Comparison of ENCODE assay signal across 19 cellular contexts in the genomic region with DNA sequence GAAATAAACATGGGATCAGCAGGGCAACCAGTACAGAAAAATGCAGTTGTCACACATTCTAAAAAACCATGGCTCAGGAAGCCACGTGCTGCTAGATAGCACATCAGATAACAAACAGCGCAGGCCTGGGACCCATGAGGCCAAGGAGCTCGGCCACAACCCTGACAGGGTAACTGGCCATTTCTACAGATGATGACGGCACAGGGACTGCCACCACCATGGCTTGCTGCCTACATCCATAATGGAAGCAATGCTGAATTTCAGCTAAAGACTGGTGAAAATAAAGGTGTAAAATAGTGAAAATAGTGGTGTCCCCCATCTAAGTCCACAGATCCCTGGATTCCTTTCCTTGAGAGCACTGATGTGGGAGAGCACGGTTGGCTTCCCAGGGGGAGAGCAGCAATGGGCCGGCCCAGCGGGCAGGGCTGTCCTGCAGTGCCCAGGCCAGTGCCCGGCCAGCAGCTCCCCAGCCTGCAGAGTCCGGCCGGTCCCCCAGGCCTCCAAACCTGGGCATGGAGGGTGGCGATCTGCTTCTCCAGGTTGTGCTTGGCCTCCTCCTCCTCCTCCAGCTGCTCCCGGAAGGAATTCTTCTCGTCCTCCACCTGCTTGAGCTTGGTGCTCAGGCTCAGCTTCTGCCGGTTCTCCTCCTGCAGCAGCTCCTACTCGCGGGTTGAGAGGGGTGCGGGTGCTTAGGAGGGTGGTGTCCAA. TPM values are rescaled to one million over a fixed set of nuclear protein-coding genes. Genes with fewer than 3 reads are reported as not detected.
DNase-seq lines count a peak whose midpoint lies in the region; ATAC-seq, FAIRE-seq and TF ChIP-seq lines count a peak whose summit lies in the region.
"Had no signal": no experiment of that assay in that cellular context is flagged by ENCODE, and none has a peak within 500 bp of the region (broad histone marks: within the 10 kb centered on the region; RNA-seq: fewer than 3 reads in every experiment).

No MANE protein-coding gene starts in this region.

- POLR2A ChIA-PET in endothelial cell of umbilical vein (lab: Charles Lee): no interaction called here

- intact Hi-C loops in endothelial cell of umbilical vein (cut with micrococcal nuclease): no loop called here
- intact Hi-C loops in sigmoid colon (cut with DNase I): no loop called here

- no CpG with 5 or more reads among the region's 17 CpGs for WGBS in H9 (ENCODE audit: extremely low coverage, insufficient read length, low lambda C conversion rate)
- 94 to 95% methylated on average over 17 of the region's 17 CpGs for WGBS in sigmoid colon, 2 donors
- no CpG with 5 or more reads among the region's 17 CpGs for WGBS in mesendoderm (ENCODE audit: extremely low coverage, insufficient coverage, low lambda C conversion rate)

- H3K27ac ChIP-seq in H9 (ENCODE audit: insufficient read length, low read depth, low read length) (no peak overlapping the region), endothelial cell of umbilical vein (ENCODE audit: insufficient read depth, low read depth, low read length) (no peak overlapping the region), sigmoid colon (peak overlapping the region; percentile 11 to 100 (median 44)), mesendoderm (ENCODE audit: low read depth, low read length) (no peak overlapping the region)
- H3K27ac ChIP-seq: adrenal gland, heart right ventricle had no signal

- H3K4ac ChIP-seq in H9 (ENCODE audit: low read depth, low read length) (no peak overlapping the region), mesendoderm (ENCODE audit: low read depth, low read length) (no peak overlapping the region)

- H2BK120ac ChIP-seq in H9 (ENCODE audit: low read depth, low read length, poor library complexity, severe bottlenecking): no peak overlapping the region
- no peak overlapping the region for H2BK120ac ChIP-seq in mesendoderm (ENCODE audit: low read depth, low read length)

- H3K4me1 Mint-ChIP-seq in activated T-cell treated with anti-CD3 and anti-CD28 coated beads, Interleukin-2, amount 50 U/mL, for 4 hours (ENCODE audit: low read depth): peaks cover 39% of the 10 kb centered on the region
- no peaks in the 10 kb centered on the region for H3K4me1 Mint-ChIP-seq in H9
- H3K4me1 Mint-ChIP-seq: CD14-positive monocyte, GM23338 had no signal

- H4K20me1 ChIP-seq in H9 (ENCODE audit: control insufficient read depth, insufficient read depth, insufficient read length) (no peaks in the 10 kb centered on the region), endothelial cell of umbilical vein (replicated peaks; ENCODE audit: control insufficient read depth, extremely low read depth, insufficient read depth, low read length) (no peaks in the 10 kb centered on the region)

- no TSS peak for BruUV-seq in endothelial cell of umbilical vein (replicated peaks; lab: Mats Ljungman, UMichigan)

- H3K56ac ChIP-seq in H9 (ENCODE audit: insufficient read length, low read depth, low read length): no peak overlapping the region
- H3K56ac ChIP-seq in mesendoderm (ENCODE audit: low read length): no peak overlapping the region

- CTCF ChIA-PET in endothelial cell of umbilical vein (lab: Charles Lee): interaction anchor here (0.9 to 1.4 kb wide), 5 partner anchors 8 to 194 kb away, joined by 3 to 4 read pairs (median 3); no protein-coding TSS in a partner anchor

- no peaks in the 10 kb centered on the region for H3K27me3 Mint-ChIP-seq in activated T-cell treated with anti-CD3 and anti-CD28 coated beads, Interleukin-2, amount 50 U/mL, for 4 hours (ENCODE audit: low read depth)
- no peaks in the 10 kb centered on the region for H3K27me3 Mint-ChIP-seq in H9 (ENCODE audit: low read depth)

- no peak overlapping the region for H2BK5ac ChIP-seq in H9 (ENCODE audit: insufficient read length, low read length)
- no peak overlapping the region for H2BK5ac ChIP-seq in mesendoderm (ENCODE audit: low read length)

- no peaks in the 10 kb centered on the region for H3K27me3 ChIP-seq in H9 (ENCODE audit: insufficient read depth, low read length)
- no peaks in the 10 kb centered on the region for H3K27me3 ChIP-seq in endothelial cell of umbilical vein (ENCODE audit: control insufficient read depth in 2 of 2, insufficient read depth in 2 of 2, low read length in 2 of 2)
- no peaks in the 10 kb centered on the region for H3K27me3 ChIP-seq in sigmoid colon
- H3K27me3 ChIP-seq in mesendoderm (ENCODE audit: insufficient read depth, low read length, poor library complexity): no peaks in the 10 kb centered on the region
- H3K27me3 ChIP-seq: adrenal gland, heart right ventricle, tibial nerve had no signal

- no peak overlapping the region for H4K8ac ChIP-seq in H9 (replicated peaks; ENCODE audit: insufficient read length, low read depth, low read length)
- H4K8ac ChIP-seq in mesendoderm (ENCODE audit: low read depth, low read length): no peak overlapping the region

- DNase-seq in activated T-cell treated with anti-CD3 and anti-CD28 coated beads, Interleukin-2, amount 50 U/mL, for 1 hour: peak; percentile 17
- no peak for DNase-seq in activated T-cell treated with anti-CD3 and anti-CD28 coated beads, Interleukin-2, amount 50 U/mL, for 4 hours
- no peak for DNase-seq in H9
- no peak for DNase-seq in endothelial cell of umbilical vein (ENCODE audit: low read depth, low spot score)
- DNase-seq in sigmoid colon: peak; percentile 55
- no peak for DNase-seq in H4 (ENCODE audit: low spot score)
- DNase-seq in mesendoderm: no peak
- DNase-seq: activated CD4-positive, CD25-positive, alpha-beta regulatory T cell treated with anti-CD3 and anti-CD28 coated beads, Interleukin-2, amount 50 U/mL, for 72 hours; central memory CD4-positive, alpha-beta T cell; effector CD4-positive, alpha-beta T cell; heart right ventricle; stimulated activated naive CD4-positive, alpha-beta T cell treated with Interleukin-2 at 50 U/mL for 16 hours; T1000 had no signal

- peaks cover 57% of the 10 kb centered on the region for H3K36me3 Mint-ChIP-seq in activated T-cell treated with anti-CD3 and anti-CD28 coated beads, Interleukin-2, amount 50 U/mL, for 4 hours (ENCODE audit: insufficient read depth)
- peaks cover 81 to 96% (median 95%) of the 10 kb centered on the region in 3 experiments for H3K36me3 Mint-ChIP-seq in H9 (ENCODE audit: insufficient read depth in 1 of 3, low read depth in 3 of 3)

- H3K18ac ChIP-seq in H9 (ENCODE audit: insufficient read length, low read depth, low read length) (no peak overlapping the region), mesendoderm (ENCODE audit: low read length) (no peak overlapping the region)

- H3K27ac Mint-ChIP-seq in H9: no peak overlapping the region
- H3K27ac Mint-ChIP-seq: GM23338 had no signal

- H3K9ac ChIP-seq in H9 (ENCODE audit: extremely low read depth, insufficient read length, low read length) (peak overlapping the region; percentile 22), endothelial cell of umbilical vein (replicated peaks; ENCODE audit: extremely low read depth, insufficient read depth, low read length) (no peak overlapping the region), mesendoderm (ENCODE audit: low read length) (no peak overlapping the region)

- H3T11ph ChIP-seq in H9 (ENCODE audit: low read length): no peak overlapping the region

- no peak overlapping the region for H3K4me3 ChIP-seq in endothelial cell of umbilical vein (replicated peaks in 1 of 3; ENCODE audit: insufficient read depth in 1 of 3, low read depth in 1 of 3, low read length in 3 of 3)
- H3K4me3 ChIP-seq in sigmoid colon: no peak overlapping the region
- H3K4me3 ChIP-seq in mesendoderm (ENCODE audit: low read length): no peak overlapping the region
- H3K4me3 ChIP-seq: adrenal gland, GM23338, heart right ventricle, tibial nerve had no signal

- H3K79me1 ChIP-seq in H9 (ENCODE audit: insufficient read depth, low read depth, low read length, poor library complexity, severe bottlenecking) (no peaks in the 10 kb centered on the region), mesendoderm (ENCODE audit: low read length) (peaks cover 1% of the 10 kb centered on the region)

- H3K4me3 Mint-ChIP-seq in activated T-cell treated with anti-CD3 and anti-CD28 coated beads, Interleukin-2, amount 50 U/mL, for 4 hours: no peak overlapping the region
- no peak overlapping the region for H3K4me3 Mint-ChIP-seq in H9
- H3K4me3 Mint-ChIP-seq: CD14-positive monocyte, GM23338 had no signal

- no peak overlapping the region for H2AFZ ChIP-seq in H9 (ENCODE audit: low read length)
- H2AFZ ChIP-seq in endothelial cell of umbilical vein (ENCODE audit: low read depth, low read length): no peak overlapping the region
- H2AFZ ChIP-seq: GM23338 had no signal

- no peaks in the 10 kb centered on the region for H3K9me3 Mint-ChIP-seq in activated T-cell treated with anti-CD3 and anti-CD28 coated beads, Interleukin-2, amount 50 U/mL, for 4 hours
- peaks cover 6 to 7% of the 10 kb centered on the region in 2 experiments; a peak in 4 of 5 replicates for H3K9me3 Mint-ChIP-seq in H9

- FAIRE-seq in endothelial cell of umbilical vein (lab: Jason Lieb, UNC): peak; percentile 12

- dilution Hi-C loops in endothelial cell of umbilical vein (cut with MboI; ENCODE audit: extremely low pct_ligation_motif_present, low sequenced_read_pairs): no loop called here

- H3K14ac ChIP-seq in H9 (ENCODE audit: insufficient read depth, low read length): no peak overlapping the region; the same call in 1 of the 2 replicates

- H2BK12ac ChIP-seq in H9 (ENCODE audit: insufficient read length, low read depth, low read length): no peak overlapping the region

- H2BK15ac ChIP-seq in H9 (ENCODE audit: low read depth, low read length): no peak overlapping the region
- no peak overlapping the region for H2BK15ac ChIP-seq in mesendoderm (replicated peaks; ENCODE audit: low read depth)

- TF ChIP-seq CTCF in H9 (conservative IDR thresholded peaks at IDR 0.05) (no peak), endothelial cell of umbilical vein (IDR thresholded peaks at IDR 0.05; ENCODE audit: extremely low read depth in 1 of 2, insufficient read depth in 1 of 2, low read depth in 1 of 2, low read length in 2 of 2) (no peak), sigmoid colon (IDR thresholded peaks at IDR 0.05) (no peak)

- H3K36me3 ChIP-seq in endothelial cell of umbilical vein (ENCODE audit: control insufficient read depth in 2 of 2, extremely low read depth in 1 of 2, insufficient read depth in 2 of 2, low read length in 2 of 2): peaks cover 71 to 81% of the 10 kb centered on the region in 2 experiments
- H3K36me3 ChIP-seq in sigmoid colon: peaks cover 77 to 87% (median 83%) of the 10 kb centered on the region in 4 donors
- H3K36me3 ChIP-seq in mesendoderm (ENCODE audit: control insufficient read depth, insufficient read depth, low read length): peaks cover 52% of the 10 kb centered on the region

- no peak for TF ChIP-seq EP300 in sigmoid colon (IDR thresholded peaks at IDR 0.05)

- H3K4me2 ChIP-seq in H9 (ENCODE audit: insufficient read depth, insufficient read length, low read length) (no peak overlapping the region), endothelial cell of umbilical vein (ENCODE audit: insufficient read depth, low read length) (no peak overlapping the region), mesendoderm (ENCODE audit: low read length) (no peak overlapping the region)
- H3K4me2 ChIP-seq: GM23338 had no signal

- no peaks in the 10 kb centered on the region for H3K9me3 ChIP-seq in H9 (ENCODE audit: control insufficient read depth, low read depth, low read length)
- H3K9me3 ChIP-seq in endothelial cell of umbilical vein (replicated peaks; ENCODE audit: control insufficient read depth, insufficient read depth, low read length): no peaks in the 10 kb centered on the region
- H3K9me3 ChIP-seq in sigmoid colon: no peaks in the 10 kb centered on the region
- H3K9me3 ChIP-seq: adrenal gland, heart right ventricle, tibial nerve had no signal

- H4K91ac ChIP-seq in H9 (ENCODE audit: insufficient read length, low read depth, low read length): no peak overlapping the region

- no peak overlapping the region for H2BK20ac ChIP-seq in H9 (ENCODE audit: low read depth, low read length, poor library complexity, severe bottlenecking)

- H2AK5ac ChIP-seq in H9 (ENCODE audit: insufficient read length, low read length) (no peak overlapping the region), mesendoderm (ENCODE audit: low read length) (no peak overlapping the region)

- H3K23ac ChIP-seq in H9 (ENCODE audit: insufficient read length, low read depth, low read length) (no peak overlapping the region), mesendoderm (ENCODE audit: low read length) (no peak overlapping the region)

- H3K79me2 ChIP-seq in H9 (ENCODE audit: insufficient read depth, low read length) (no peaks in the 10 kb centered on the region), endothelial cell of umbilical vein (ENCODE audit: control insufficient read depth, insufficient read depth, low read length) (peaks cover 35% of the 10 kb centered on the region), mesendoderm (ENCODE audit: control insufficient read depth, insufficient read depth, low read length) (no peaks in the 10 kb centered on the region)

- no peak for ATAC-seq in activated T-cell treated with anti-CD3 and anti-CD28 coated beads, Interleukin-2, amount 50 U/mL, for 4 hours
- no peak for ATAC-seq in GM19455 (IDR thresholded peaks at IDR 0.05; ENCODE audit: unreplicated experiment)
- ATAC-seq: GM23338 had no signal

- no peaks in the 10 kb centered on the region for H3K4me1 ChIP-seq in H9 (ENCODE audit: insufficient read depth, low read length)
- no peaks in the 10 kb centered on the region for H3K4me1 ChIP-seq in endothelial cell of umbilical vein (ENCODE audit: control insufficient read depth, extremely low read depth, insufficient read depth, low read length)
- peaks cover 0 to 22% (median 9%) of the 10 kb centered on the region in 4 donors for H3K4me1 ChIP-seq in sigmoid colon
- no peaks in the 10 kb centered on the region for H3K4me1 ChIP-seq in mesendoderm (ENCODE audit: control insufficient read depth, low read depth, low read length)
- H3K4me1 ChIP-seq: adrenal gland, heart right ventricle had no signal

- TF ChIP-seq POLR2A in endothelial cell of umbilical vein (IDR thresholded peaks at IDR 0.05; ENCODE audit: low read depth, low read length): no peak
- TF ChIP-seq POLR2A in sigmoid colon (IDR thresholded peaks at IDR 0.05): no peak

- no peaks in the 10 kb centered on the region for H3K23me2 ChIP-seq in H9 (ENCODE audit: insufficient read length, low read depth, low read length, poor library complexity, severe bottlenecking)

- no peaks in the 10 kb centered on the region for H3K9me1 ChIP-seq in endothelial cell of umbilical vein (replicated peaks; ENCODE audit: control insufficient read depth, extremely low read depth, insufficient read depth, low read length)

- H4K5ac ChIP-seq in H9 (ENCODE audit: insufficient read length, low read depth, low read length) (no peak overlapping the region), mesendoderm (ENCODE audit: low read length) (no peak overlapping the region)

RNA-seq across cellular contexts. Expression of a gene that starts 40.0 kb away (rescaled TPM):
- total RNA-seq in activated T-cell treated with anti-CD3 and anti-CD28 coated beads, Interleukin-2, amount 50 U/mL, for 4 hours: 10 to 100 TPM; 39.8 to 53.1 (median 42.0) TPM
- total RNA-seq in H9 (2021) (0.13 TPM in 1 of 2 replicates, not detected in the other), endothelial cell of umbilical vein (9.3 and 14.1 TPM in 2 replicates), sigmoid colon (10 to 100 TPM; 15.0 to 36.0 (median 20.3) TPM)
- polyA plus RNA-seq in endothelial cell of umbilical vein (6.8 and 8.2 TPM in 2 replicates), sigmoid colon (10 to 100 TPM in 2 of 3 donors, 1 to 10 TPM in 1; 6.6 to 64.0 (median 11.3) TPM)
- 9.1 and 9.8 TPM in 2 replicates for polyA plus RNA-seq in endothelial cell of umbilical vein (2011; cell fraction: cytosol; rRNA removed)
- 7.6 and 9.2 TPM in 2 replicates for polyA plus RNA-seq in endothelial cell of umbilical vein (2011; cell fraction: nucleus; rRNA removed)
- 9.8 and 11.8 TPM in 2 replicates for polyA plus RNA-seq in endothelial cell of umbilical vein (2012)
- polyA minus RNA-seq in endothelial cell of umbilical vein: 13.5 and 14.4 TPM in 2 replicates
- 1.2 TPM for polyA minus RNA-seq in endothelial cell of umbilical vein (2011; cell fraction: cytosol; rRNA and poly(A)+ RNA removed)
- polyA minus RNA-seq in endothelial cell of umbilical vein (2011; cell fraction: nucleus; rRNA and poly(A)+ RNA removed): 1.9 and 3.5 TPM in 2 replicates
- total RNA-seq in H4 (2014; rRNA removed; shearing (Covaris generic)): 27.5 and 33.3 TPM in 2 replicates
- polyA plus RNA-seq in mesendoderm (2013, experiment 1 of 2): not detected
- polyA plus RNA-seq in mesendoderm (2013, experiment 2 of 2): not detected
- total RNA-seq: GM23338 had no signal
- polyA plus RNA-seq: neural cell had no signal

RNA-seq across cellular contexts. Expression of a gene that starts 53.6 kb away (rescaled TPM):
- total RNA-seq in activated T-cell treated with anti-CD3 and anti-CD28 coated beads, Interleukin-2, amount 50 U/mL, for 4 hours: 100 to 1,000 TPM in 2 of 3 donors, 10 to 100 TPM in 1; 99.6 to 117 (median 106) TPM
- total RNA-seq in H9 (2021) (15.6 and 18.1 TPM in 2 replicates), endothelial cell of umbilical vein (37.6 and 41.9 TPM in 2 replicates), sigmoid colon (10 to 100 TPM; 26.8 to 59.5 (median 29.4) TPM)
- polyA plus RNA-seq in endothelial cell of umbilical vein (16.9 and 17.8 TPM in 2 replicates), sigmoid colon (10 to 100 TPM; 18.6 to 45.1 (median 24.3) TPM)
- polyA plus RNA-seq in endothelial cell of umbilical vein (2011; cell fraction: cytosol; rRNA removed): 24.9 and 26.1 TPM in 2 replicates
- 29.1 and 32.5 TPM in 2 replicates for polyA plus RNA-seq in endothelial cell of umbilical vein (2011; cell fraction: nucleus; rRNA removed)
- polyA plus RNA-seq in endothelial cell of umbilical vein (2012): 28.6 and 34.8 TPM in 2 replicates
- 40.7 and 43.4 TPM in 2 replicates for polyA minus RNA-seq in endothelial cell of umbilical vein
- 9.3 TPM for polyA minus RNA-seq in endothelial cell of umbilical vein (2011; cell fraction: cytosol; rRNA and poly(A)+ RNA removed)
- polyA minus RNA-seq in endothelial cell of umbilical vein (2011; cell fraction: nucleus; rRNA and poly(A)+ RNA removed): 11.7 and 14.2 TPM in 2 replicates
- 31.6 and 44.0 TPM in 2 replicates for total RNA-seq in H4 (2014; rRNA removed; shearing (Covaris generic))
- 3.8 TPM for polyA plus RNA-seq in mesendoderm (2013, experiment 1 of 2)
- 4.1 TPM for polyA plus RNA-seq in mesendoderm (2013, experiment 2 of 2)
- polyA plus RNA-seq: neural cell had no signal

Comparison
In these comparisons a context has a peak if more than half of its experiments do, and no peak if none do; other contexts are left out.
1. DNase-seq: peak in activated T-cell treated with anti-CD3 and anti-CD28 coated beads, Interleukin-2, amount 50 U/mL, for 1 hour (single experiment) and sigmoid colon (single experiment); none in activated T-cell treated with anti-CD3 and anti-CD28 coated beads, Interleukin-2, amount 50 U/mL, for 4 hours (single experiment), H9 (single experiment), endothelial cell of umbilical vein (single experiment), H4 (single experiment) and mesendoderm (single experiment).
2. H3K27ac ChIP-seq: peak in sigmoid colon (4 of 4); none in H9 (single experiment), endothelial cell of umbilical vein (single experiment) and mesendoderm (single experiment).